7 cellular contexts compared by ENCODE assay signal in the genomic region with DNA sequence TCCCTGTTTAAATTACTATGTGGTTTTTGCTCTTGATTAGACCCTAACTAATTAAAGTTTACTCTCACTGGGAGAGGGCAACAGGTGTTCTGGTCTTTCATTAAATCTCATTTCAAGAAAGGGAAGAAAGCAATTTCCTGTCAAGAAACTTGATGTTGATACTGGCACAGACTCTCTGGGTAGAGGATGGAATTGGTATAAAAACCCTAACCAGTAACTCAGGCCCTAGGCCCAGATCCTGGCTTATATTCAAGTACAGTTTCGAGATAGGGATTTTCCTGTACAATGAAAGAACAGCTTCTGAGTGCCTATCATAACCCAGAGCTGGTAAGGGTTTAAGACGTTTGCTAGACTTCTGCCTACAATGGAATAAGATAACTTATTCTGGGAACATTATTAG.
DNase-seq lines count a peak whose midpoint lies in the region; ATAC-seq and TF ChIP-seq lines count a peak whose summit lies in the region.

No MANE protein-coding gene starts in this region.

- no peak overlapping the region for H3K4me3 ChIP-seq in WERI-Rb-1 (ENCODE audit: low read depth, low read length)

- no peaks in the 10 kb centered on the region for H3K27me3 Mint-ChIP-seq in T-helper 2 cell treated with Interferon-gamma antibody and Interleukin-4, amounts not matched to agents 5 μg/mL and 100 μg/mL, for 36 hours (ENCODE audit: low read depth)
- no peaks in the 10 kb centered on the region for H3K27me3 Mint-ChIP-seq in stimulated activated memory B cell treated with anti-CD40 and anti-IgM and Interleukin-4, amounts not matched to agents 10 μg/mL and 1 μg/mL and 100 μg/mL, for 72 hours

- H3K27ac ChIP-seq in WERI-Rb-1, result no peak overlapping the region

- H3K9me3 Mint-ChIP-seq in T-helper 2 cell treated with Interferon-gamma antibody and Interleukin-4, amounts not matched to agents 5 μg/mL and 100 μg/mL, for 36 hours, result no peaks in the 10 kb centered on the region
- peaks cover 10% of the 10 kb centered on the region for H3K9me3 Mint-ChIP-seq in stimulated activated memory B cell treated with anti-CD40 and anti-IgM and Interleukin-4, amounts not matched to agents 10 μg/mL and 1 μg/mL and 100 μg/mL, for 72 hours

- H3K36me3 ChIP-seq in WERI-Rb-1, result no peaks in the 10 kb centered on the region

- H3K27ac Mint-ChIP-seq in T-helper 2 cell treated with Interferon-gamma antibody and Interleukin-4, amounts not matched to agents 5 μg/mL and 100 μg/mL, for 36 hours, result peak overlapping the region; percentile 66
- peak overlapping the region; percentile 85 for H3K27ac Mint-ChIP-seq in stimulated activated memory B cell treated with anti-CD40 and anti-IgM and Interleukin-4, amounts not matched to agents 10 μg/mL and 1 μg/mL and 100 μg/mL, for 72 hours

- H3K4me1 Mint-ChIP-seq in T-helper 2 cell treated with Interferon-gamma antibody and Interleukin-4, amounts not matched to agents 5 μg/mL and 100 μg/mL, for 36 hours (ENCODE audit: low read depth), result peaks cover 20% of the 10 kb centered on the region
- H3K4me1 Mint-ChIP-seq in stimulated activated memory B cell treated with anti-CD40 and anti-IgM and Interleukin-4, amounts not matched to agents 10 μg/mL and 1 μg/mL and 100 μg/mL, for 72 hours, result peaks cover 27% of the 10 kb centered on the region

- H3K27me3 ChIP-seq in WERI-Rb-1 (ENCODE audit: insufficient read depth, low read depth, severe bottlenecking), result no peaks in the 10 kb centered on the region

- ATAC-seq in GM19397 (IDR thresholded peaks at IDR 0.05; ENCODE audit: unreplicated experiment) (peak; percentile 31), HG02938 (IDR thresholded peaks at IDR 0.05; ENCODE audit: unreplicated experiment) (peak; percentile 24)
- no peak for ATAC-seq in stimulated activated memory B cell treated with anti-CD40 and anti-IgM and Interleukin-4, amounts not matched to agents 10 μg/mL and 1 μg/mL and 100 μg/mL, for 72 hours

- H3K9me3 ChIP-seq in WERI-Rb-1 (ENCODE audit: severe bottlenecking), result no peaks in the 10 kb centered on the region

- no peak for DNase-seq in T-helper 2 cell treated with Interferon-gamma antibody and Interleukin-4, amounts not matched to agents 5 μg/mL and 100 μg/mL, for 36 hours (ENCODE audit: low spot score)
- no peak for DNase-seq in medulla oblongata (ENCODE audit: extremely low spot score)
- DNase-seq in DMS153 (lab: John Stamatoyannopoulos, UW), result no peak
- no peak for DNase-seq in WERI-Rb-1

- peak overlapping the region; percentile 42 for H3K4me3 Mint-ChIP-seq in T-helper 2 cell treated with Interferon-gamma antibody and Interleukin-4, amounts not matched to agents 5 μg/mL and 100 μg/mL, for 36 hours
- H3K4me3 Mint-ChIP-seq in stimulated activated memory B cell treated with anti-CD40 and anti-IgM and Interleukin-4, amounts not matched to agents 10 μg/mL and 1 μg/mL and 100 μg/mL, for 72 hours, result no peak overlapping the region

- TF ChIP-seq CTCF in WERI-Rb-1 (IDR thresholded peaks at IDR 0.05; ENCODE audit: low read depth, low read length), result no peak

- H3K36me3 Mint-ChIP-seq in T-helper 2 cell treated with Interferon-gamma antibody and Interleukin-4, amounts not matched to agents 5 μg/mL and 100 μg/mL, for 36 hours (ENCODE audit: low read depth), result peaks cover 7% of the 10 kb centered on the region
- H3K36me3 Mint-ChIP-seq in stimulated activated memory B cell treated with anti-CD40 and anti-IgM and Interleukin-4, amounts not matched to agents 10 μg/mL and 1 μg/mL and 100 μg/mL, for 72 hours, result peaks cover 24% of the 10 kb centered on the region
